28 cellular contexts compared by ENCODE assay signal in the genomic region with DNA sequence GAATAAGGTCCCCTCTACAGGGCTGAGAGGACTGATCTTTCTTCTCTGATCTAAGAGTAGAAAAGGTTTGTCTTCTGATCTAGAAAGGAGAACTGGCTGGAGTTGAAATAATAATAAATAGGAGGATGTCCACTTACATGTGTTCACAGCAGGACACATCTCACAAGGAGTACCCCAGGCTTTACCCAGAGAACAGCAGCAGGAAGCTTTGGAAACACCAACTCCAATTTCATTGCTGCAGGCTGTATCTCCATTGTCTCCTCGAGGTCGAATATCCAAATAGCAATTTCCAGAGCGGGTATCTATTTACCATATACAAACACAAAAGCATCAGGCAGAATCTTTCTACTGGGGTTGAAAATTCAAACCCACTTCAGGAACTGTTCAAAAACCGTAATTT.
DNase-seq lines count a peak whose midpoint lies in the region; ATAC-seq and TF ChIP-seq lines count a peak whose summit lies in the region.
"Had no signal": no experiment of that assay in that cellular context is flagged by ENCODE, and none has a peak within 500 bp of the region (broad histone marks: within the 10 kb centered on the region; RNA-seq: fewer than 3 reads in every experiment).

No MANE protein-coding gene starts in this region.

- no peaks in the 10 kb centered on the region for H3K36me3 ChIP-seq in GM23338 (ENCODE audit: insufficient read depth)
- H3K36me3 ChIP-seq: BLaER1 treated with 17β-estradiol and CSF1 and Interleukin-3, amounts not matched to agents 10 nM and 100 nM had no signal

- peaks cover 13% of the 10 kb centered on the region; the same call in 2 of the 3 replicates for H3K4me1 Mint-ChIP-seq in GM23338
- H3K4me1 Mint-ChIP-seq in osteocyte (ENCODE audit: unreplicated experiment), result peaks cover 62% of the 10 kb centered on the region
- H3K4me1 Mint-ChIP-seq: T-cell had no signal

- H3K27ac ChIP-seq in GM23338 (ENCODE audit: low read depth), result no peak overlapping the region
- no peak overlapping the region for H3K27ac ChIP-seq in foreskin keratinocyte
- H3K27ac ChIP-seq: A549; BLaER1 treated with 17β-estradiol and CSF1 and Interleukin-3, amounts not matched to agents 10 nM and 100 nM; RWPE1 had no signal

- no peak overlapping the region for H3K4me3 ChIP-seq in GM23338
- H3K4me3 ChIP-seq: A549; BLaER1 treated with 17β-estradiol and CSF1 and Interleukin-3, amounts not matched to agents 10 nM and 100 nM; GM12878 had no signal

- H2AFZ ChIP-seq in GM23338, result no peak overlapping the region

- ATAC-seq in GM23338 (no peak), foreskin keratinocyte (no peak)
- ATAC-seq: A549, GM12878, Panc1, T-cell had no signal

- H3K27ac Mint-ChIP-seq in GM23338 (peak overlapping the region; percentile 12; the same call in 1 of the 2 replicates), osteocyte (ENCODE audit: unreplicated experiment) (peak overlapping the region; percentile 78)
- H3K27ac Mint-ChIP-seq: CD4-positive, alpha-beta memory T cell; T-cell had no signal

- H3K36me3 Mint-ChIP-seq in GM23338 (ENCODE audit: low read depth) (no peaks in the 10 kb centered on the region; the same call in 2 of the 3 replicates), osteocyte (ENCODE audit: unreplicated experiment) (peaks cover 95% of the 10 kb centered on the region)
- H3K36me3 Mint-ChIP-seq: CD4-positive, alpha-beta memory T cell; T-cell had no signal

- no peaks in the 10 kb centered on the region for H3K79me2 ChIP-seq in GM23338 (replicated peaks; ENCODE audit: insufficient read depth)

- H3K4me3 Mint-ChIP-seq in GM23338, result no peak overlapping the region
- peak overlapping the region; percentile 0 for H3K4me3 Mint-ChIP-seq in osteocyte (ENCODE audit: unreplicated experiment)
- H3K4me3 Mint-ChIP-seq: CD4-positive, alpha-beta memory T cell; T-cell had no signal

- DNase-seq in GM23338 (ENCODE audit: low spot score) (no peak), NCI-H146 treated with DMSO at 0.1 percent for 48 hours (lab: John Stamatoyannopoulos, UW; ENCODE audit: unreplicated experiment) (peak; percentile 67), NCI-H69 (lab: John Stamatoyannopoulos, UW) (peak; percentile 66), osteocyte (ENCODE audit: extremely low spot score, unreplicated experiment) (no peak), middle frontal gyrus (ENCODE audit: extremely low spot score, low spot score) (no peak), NCI-H187 (lab: John Stamatoyannopoulos, UW) (no peak), foreskin keratinocyte (no peak)
- DNase-seq: AML-193; CD4-positive, alpha-beta memory T cell; DMS 273 treated with DMSO at 0.1 percent for 48 hours; DMS79; EL; GDM1; H7; KBM-7; NCI-H1048; NCI-H1417 treated with DMSO at 0.1 percent for 48 hours; NCI-H1930; NCI-H2227 treated with DMSO at 0.1 percent for 48 hours; NCI-H510A treated with DMSO at 0.1 percent for 48 hours; NCI-H82; SHP77; T-cell had no signal

- no peak for TF ChIP-seq CTCF in GM23338 (conservative IDR thresholded peaks at IDR 0.05; ENCODE audit: low read depth in 2 of 2)
- TF ChIP-seq CTCF in osteocyte (IDR thresholded peaks at IDR 0.05), result no peak
- TF ChIP-seq CTCF in foreskin keratinocyte (conservative IDR thresholded peaks at IDR 0.05), result no peak

- H3K27me3 ChIP-seq in GM23338 (ENCODE audit: insufficient read depth) (no peaks in the 10 kb centered on the region), foreskin keratinocyte (no peaks in the 10 kb centered on the region)
- H3K27me3 ChIP-seq: BLaER1 treated with 17β-estradiol and CSF1 and Interleukin-3, amounts not matched to agents 10 nM and 100 nM had no signal

- H3K27me3 Mint-ChIP-seq in GM23338 (ENCODE audit: insufficient read depth, low read depth, poor library complexity) (peaks cover 3% of the 10 kb centered on the region), osteocyte (ENCODE audit: unreplicated experiment) (no peaks in the 10 kb centered on the region)
- H3K27me3 Mint-ChIP-seq: CD4-positive, alpha-beta memory T cell; T-cell had no signal

- no peaks in the 10 kb centered on the region for H4K20me1 ChIP-seq in GM23338 (replicated peaks; ENCODE audit: insufficient read depth)
- H4K20me1 ChIP-seq: BLaER1 treated with 17β-estradiol and CSF1 and Interleukin-3, amounts not matched to agents 10 nM and 100 nM had no signal

- no peaks in the 10 kb centered on the region for H3K9me3 Mint-ChIP-seq in GM23338
- no peaks in the 10 kb centered on the region for H3K9me3 Mint-ChIP-seq in osteocyte (ENCODE audit: unreplicated experiment)
- H3K9me3 Mint-ChIP-seq: T-cell had no signal

- no peaks in the 10 kb centered on the region; the same call in 1 of the 2 replicates for H3K4me1 ChIP-seq in GM23338 (ENCODE audit: insufficient read depth)
- peaks cover 2% of the 10 kb centered on the region for H3K4me1 ChIP-seq in foreskin keratinocyte

- 0 out of 2 replicates have a peak, but pooled peaks cover 4% of the 10 kb centered on the region for H3K9me2 ChIP-seq in GM23338 (ENCODE audit: insufficient read depth)

- no peak overlapping the region for H3K4me2 ChIP-seq in GM23338
- H3K4me2 ChIP-seq: A549; BLaER1 treated with 17β-estradiol and CSF1 and Interleukin-3, amounts not matched to agents 10 nM and 100 nM had no signal

- H3F3A ChIP-seq in GM23338 (replicated peaks; ENCODE audit: low read depth), result no peaks in the 10 kb centered on the region

TF ChIP-seq in GM23338, 12 proteins besides CTCF, POLR2A, EP300 and RAD21 (continues in another document):
- TF ChIP-seq CREB1 (CRISPR knock-in tag; IDR thresholded peaks at IDR 0.05; ENCODE audit: low read depth), result no peak
- TF ChIP-seq, protein P1, sequence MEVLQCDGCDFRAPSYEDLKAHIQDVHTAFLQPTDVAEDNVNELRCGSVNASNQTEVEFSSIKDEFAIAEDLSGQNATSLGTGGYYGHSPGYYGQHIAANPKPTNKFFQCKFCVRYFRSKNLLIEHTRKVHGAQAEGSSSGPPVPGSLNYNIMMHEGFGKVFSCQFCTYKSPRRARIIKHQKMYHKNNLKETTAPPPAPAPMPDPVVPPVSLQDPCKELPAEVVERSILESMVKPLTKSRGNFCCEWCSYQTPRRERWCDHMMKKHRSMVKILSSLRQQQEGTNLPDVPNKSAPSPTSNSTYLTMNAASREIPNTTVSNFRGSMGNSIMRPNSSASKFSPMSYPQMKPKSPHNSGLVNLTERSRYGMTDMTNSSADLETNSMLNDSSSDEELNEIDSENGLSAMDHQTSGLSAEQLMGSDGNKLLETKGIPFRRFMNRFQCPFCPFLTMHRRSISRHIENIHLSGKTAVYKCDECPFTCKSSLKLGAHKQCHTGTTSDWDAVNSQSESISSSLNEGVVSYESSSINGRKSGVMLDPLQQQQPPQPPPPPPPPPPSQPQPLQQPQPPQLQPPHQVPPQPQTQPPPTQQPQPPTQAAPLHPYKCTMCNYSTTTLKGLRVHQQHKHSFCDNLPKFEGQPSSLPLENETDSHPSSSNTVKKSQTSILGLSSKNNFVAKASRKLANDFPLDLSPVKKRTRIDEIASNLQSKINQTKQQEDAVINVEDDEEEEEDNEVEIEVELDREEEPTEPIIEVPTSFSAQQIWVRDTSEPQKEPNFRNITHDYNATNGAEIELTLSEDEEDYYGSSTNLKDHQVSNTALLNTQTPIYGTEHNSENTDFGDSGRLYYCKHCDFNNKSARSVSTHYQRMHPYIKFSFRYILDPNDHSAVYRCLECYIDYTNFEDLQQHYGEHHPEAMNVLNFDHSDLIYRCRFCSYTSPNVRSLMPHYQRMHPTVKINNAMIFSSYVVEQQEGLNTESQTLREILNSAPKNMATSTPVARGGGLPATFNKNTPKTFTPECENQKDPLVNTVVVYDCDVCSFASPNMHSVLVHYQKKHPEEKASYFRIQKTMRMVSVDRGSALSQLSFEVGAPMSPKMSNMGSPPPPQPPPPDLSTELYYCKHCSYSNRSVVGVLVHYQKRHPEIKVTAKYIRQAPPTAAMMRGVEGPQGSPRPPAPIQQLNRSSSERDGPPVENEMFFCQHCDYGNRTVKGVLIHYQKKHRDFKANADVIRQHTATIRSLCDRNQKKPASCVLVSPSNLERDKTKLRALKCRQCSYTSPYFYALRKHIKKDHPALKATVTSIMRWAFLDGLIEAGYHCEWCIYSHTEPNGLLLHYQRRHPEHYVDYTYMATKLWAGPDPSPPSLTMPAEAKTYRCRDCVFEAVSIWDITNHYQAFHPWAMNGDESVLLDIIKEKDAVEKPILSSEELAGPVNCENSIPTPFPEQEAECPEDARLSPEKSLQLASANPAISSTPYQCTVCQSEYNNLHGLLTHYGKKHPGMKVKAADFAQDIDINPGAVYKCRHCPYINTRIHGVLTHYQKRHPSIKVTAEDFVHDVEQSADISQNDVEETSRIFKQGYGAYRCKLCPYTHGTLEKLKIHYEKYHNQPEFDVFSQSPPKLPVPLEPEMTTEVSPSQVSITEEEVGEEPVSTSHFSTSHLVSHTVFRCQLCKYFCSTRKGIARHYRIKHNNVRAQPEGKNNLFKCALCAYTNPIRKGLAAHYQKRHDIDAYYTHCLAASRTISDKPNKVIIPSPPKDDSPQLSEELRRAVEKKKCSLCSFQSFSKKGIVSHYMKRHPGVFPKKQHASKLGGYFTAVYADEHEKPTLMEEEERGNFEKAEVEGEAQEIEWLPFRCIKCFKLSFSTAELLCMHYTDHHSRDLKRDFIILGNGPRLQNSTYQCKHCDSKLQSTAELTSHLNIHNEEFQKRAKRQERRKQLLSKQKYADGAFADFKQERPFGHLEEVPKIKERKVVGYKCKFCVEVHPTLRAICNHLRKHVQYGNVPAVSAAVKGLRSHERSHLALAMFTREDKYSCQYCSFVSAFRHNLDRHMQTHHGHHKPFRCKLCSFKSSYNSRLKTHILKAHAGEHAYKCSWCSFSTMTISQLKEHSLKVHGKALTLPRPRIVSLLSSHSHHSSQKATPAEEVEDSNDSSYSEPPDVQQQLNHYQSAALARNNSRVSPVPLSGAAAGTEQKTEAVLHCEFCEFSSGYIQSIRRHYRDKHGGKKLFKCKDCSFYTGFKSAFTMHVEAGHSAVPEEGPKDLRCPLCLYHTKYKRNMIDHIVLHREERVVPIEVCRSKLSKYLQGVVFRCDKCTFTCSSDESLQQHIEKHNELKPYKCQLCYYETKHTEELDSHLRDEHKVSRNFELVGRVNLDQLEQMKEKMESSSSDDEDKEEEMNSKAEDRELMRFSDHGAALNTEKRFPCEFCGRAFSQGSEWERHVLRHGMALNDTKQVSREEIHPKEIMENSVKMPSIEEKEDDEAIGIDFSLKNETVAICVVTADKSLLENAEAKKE (CRISPR knock-in tag; IDR thresholded peaks at IDR 0.05), result no peak
- TF ChIP-seq JUNB (IDR thresholded peaks at IDR 0.05; ENCODE audit: unreplicated experiment), result no peak
- TF ChIP-seq POLR2AphosphoS5 (IDR thresholded peaks at IDR 0.05; ENCODE audit: low read depth), result no peak
- no peak for TF ChIP-seq ZNF114 (CRISPR knock-in tag; IDR thresholded peaks at IDR 0.05)
- TF ChIP-seq ZNF331 (CRISPR knock-in tag; IDR thresholded peaks at IDR 0.05; ENCODE audit: low read depth), result no peak
- no peak for TF ChIP-seq EZH2phosphoT487 (IDR thresholded peaks at IDR 0.05; ENCODE audit: unreplicated experiment)
- no peak for TF ChIP-seq STAT1 (IDR thresholded peaks at IDR 0.05; ENCODE audit: unreplicated experiment)
- TF ChIP-seq EZH2 (IDR thresholded peaks at IDR 0.05; ENCODE audit: low read depth, unreplicated experiment), result no peak

Comparison
In these comparisons a context has a peak if more than half of its experiments do, and no peak if none do; other contexts are left out.
1. DNase-seq: peak in NCI-H146 treated with DMSO at 0.1 percent for 48 hours (single experiment) and NCI-H69 (single experiment); none in GM23338 (single experiment), osteocyte (single experiment), middle frontal gyrus (single experiment), NCI-H187 (0 of 2) and foreskin keratinocyte (0 of 2).